Comparison of ENCODE assay signal across 12 cellular contexts in the genomic region with DNA sequence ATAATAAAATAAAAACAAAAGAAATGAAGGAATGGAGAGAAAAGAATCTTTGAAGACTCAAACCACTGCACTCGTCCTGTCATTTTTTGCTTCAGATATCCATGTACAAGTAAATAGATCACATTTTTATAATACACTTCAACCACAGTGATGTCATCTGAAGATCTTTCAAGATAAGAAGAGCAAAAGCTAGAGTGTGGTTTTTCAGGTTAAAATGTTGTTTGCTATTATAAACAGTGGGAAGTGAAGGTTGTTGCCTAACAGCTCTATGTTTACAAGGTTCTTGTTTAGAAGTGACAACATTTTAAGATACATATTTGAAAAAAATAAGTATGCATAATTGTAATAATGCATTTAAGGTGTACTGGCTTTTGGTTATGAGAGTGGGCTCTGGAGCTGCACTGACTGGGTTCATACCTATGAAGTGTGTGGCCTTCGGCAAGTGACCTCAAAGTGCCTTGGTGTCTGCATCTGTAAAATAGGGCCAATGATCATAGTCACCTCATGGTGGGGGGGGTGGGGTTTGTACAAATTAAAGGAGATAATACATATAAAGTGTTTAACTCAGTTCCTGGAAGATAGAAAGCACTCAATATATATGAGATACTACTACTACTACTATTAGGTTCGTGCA. TPM values are rescaled to one million over a fixed set of nuclear protein-coding genes. Genes with fewer than 3 reads are reported as not detected.
A peak's percentile ranks its signal among the peaks of the same experiment; 100 is the strongest.
DNase-seq lines count a peak whose midpoint lies in the region; ATAC-seq, FAIRE-seq and TF ChIP-seq lines count a peak whose summit lies in the region.
"Had no signal": no experiment of that assay in that cellular context is flagged by ENCODE, and none has a peak within 500 bp of the region (broad histone marks: within the 10 kb centered on the region; RNA-seq: fewer than 3 reads in every experiment).

No MANE protein-coding gene starts in this region.

- H3K27me3 Mint-ChIP-seq in activated CD4-positive, alpha-beta T cell treated with anti-CD3 and anti-CD28 coated beads, Interleukin-2, amount 10 ng/mL, durations not matched to agents 7 days and 5 days, result no peaks in the 10 kb centered on the region
- no peaks in the 10 kb centered on the region for H3K27me3 Mint-ChIP-seq in activated naive CD8-positive, alpha-beta T cell treated with anti-CD3 and anti-CD28 coated beads, Interleukin-2, amount 50 U/mL, for 24 hours

- H3K27ac Mint-ChIP-seq in activated CD4-positive, alpha-beta T cell treated with anti-CD3 and anti-CD28 coated beads, Interleukin-2, amount 10 ng/mL, durations not matched to agents 7 days and 5 days, result peak overlapping the region; percentile 94
- H3K27ac Mint-ChIP-seq in activated naive CD8-positive, alpha-beta T cell treated with anti-CD3 and anti-CD28 coated beads, Interleukin-2, amount 50 U/mL, for 24 hours, result peak overlapping the region; percentile 73
- peak overlapping the region; percentile 92 for H3K27ac Mint-ChIP-seq in stimulated activated effector memory CD8-positive, alpha-beta T cell treated with anti-CD3 and anti-CD28 coated beads, Interleukin-12 subunit alpha, Interleukin-12 subunit beta, amount 100 ng/mL, for 72 hours

- H3K9me3 Mint-ChIP-seq in activated CD4-positive, alpha-beta T cell treated with anti-CD3 and anti-CD28 coated beads, Interleukin-2, amount 10 ng/mL, durations not matched to agents 7 days and 5 days, result no peaks in the 10 kb centered on the region
- no peaks in the 10 kb centered on the region for H3K9me3 Mint-ChIP-seq in activated naive CD8-positive, alpha-beta T cell treated with anti-CD3 and anti-CD28 coated beads, Interleukin-2, amount 50 U/mL, for 24 hours
- H3K9me3 Mint-ChIP-seq in stimulated activated effector memory CD8-positive, alpha-beta T cell treated with anti-CD3 and anti-CD28 coated beads, Interleukin-12 subunit alpha, Interleukin-12 subunit beta, amount 100 ng/mL, for 72 hours, result no peaks in the 10 kb centered on the region

- no peaks in the 10 kb centered on the region for H3K4me1 ChIP-seq in pancreas
- H3K4me1 ChIP-seq: colonic mucosa, tibial nerve had no signal

- H3K36me3 Mint-ChIP-seq in activated CD4-positive, alpha-beta T cell treated with anti-CD3 and anti-CD28 coated beads, Interleukin-2, amount 10 ng/mL, durations not matched to agents 7 days and 5 days (ENCODE audit: low read depth), result peaks cover 14% of the 10 kb centered on the region
- H3K36me3 Mint-ChIP-seq in activated naive CD8-positive, alpha-beta T cell treated with anti-CD3 and anti-CD28 coated beads, Interleukin-2, amount 50 U/mL, for 24 hours (ENCODE audit: low read depth), result peaks cover 2% of the 10 kb centered on the region
- H3K36me3 Mint-ChIP-seq in stimulated activated effector memory CD8-positive, alpha-beta T cell treated with anti-CD3 and anti-CD28 coated beads, Interleukin-12 subunit alpha, Interleukin-12 subunit beta, amount 100 ng/mL, for 72 hours, result no peaks in the 10 kb centered on the region

- peak; percentile 58 for ATAC-seq in activated naive CD8-positive, alpha-beta T cell treated with anti-CD3 and anti-CD28 coated beads, Interleukin-2, amount 50 U/mL, for 24 hours
- peak; percentile 85 for ATAC-seq in stimulated activated effector memory CD8-positive, alpha-beta T cell treated with anti-CD3 and anti-CD28 coated beads, Interleukin-12 subunit alpha, Interleukin-12 subunit beta, amount 100 ng/mL, for 72 hours
- no peak for ATAC-seq in pancreas
- no peak for ATAC-seq in GM18519 (IDR thresholded peaks at IDR 0.05; ENCODE audit: low FRiP score, unreplicated experiment)
- ATAC-seq: right cardiac atrium had no signal

- H3K4me1 Mint-ChIP-seq in activated CD4-positive, alpha-beta T cell treated with anti-CD3 and anti-CD28 coated beads, Interleukin-2, amount 10 ng/mL, durations not matched to agents 7 days and 5 days, result peaks cover 69% of the 10 kb centered on the region
- peaks cover 65% of the 10 kb centered on the region for H3K4me1 Mint-ChIP-seq in activated naive CD8-positive, alpha-beta T cell treated with anti-CD3 and anti-CD28 coated beads, Interleukin-2, amount 50 U/mL, for 24 hours
- H3K4me1 Mint-ChIP-seq in stimulated activated effector memory CD8-positive, alpha-beta T cell treated with anti-CD3 and anti-CD28 coated beads, Interleukin-12 subunit alpha, Interleukin-12 subunit beta, amount 100 ng/mL, for 72 hours, result peaks cover 36% of the 10 kb centered on the region

- no peaks in the 10 kb centered on the region for H3K9me3 ChIP-seq in pancreas
- H3K9me3 ChIP-seq: colonic mucosa, tibial nerve had no signal

- H3K36me3 ChIP-seq in pancreas, result no peaks in the 10 kb centered on the region
- H3K36me3 ChIP-seq: colonic mucosa had no signal

- POLR2A ChIA-PET in activated CD4-positive, alpha-beta T cell treated with anti-CD3 and anti-CD28 coated beads, Interleukin-2, amount 10 ng/mL, durations not matched to agents 7 days and 5 days (lab: Charles Lee), result interaction anchor here (0.6 to 1.5 kb wide), 3 partner anchors 17 to 45 kb away, joined by 3 to 4 read pairs (median 3); no protein-coding TSS in a partner anchor

- peak overlapping the region; percentile 57 for H3K4me3 Mint-ChIP-seq in activated CD4-positive, alpha-beta T cell treated with anti-CD3 and anti-CD28 coated beads, Interleukin-2, amount 10 ng/mL, durations not matched to agents 7 days and 5 days
- no peak overlapping the region for H3K4me3 Mint-ChIP-seq in activated naive CD8-positive, alpha-beta T cell treated with anti-CD3 and anti-CD28 coated beads, Interleukin-2, amount 50 U/mL, for 24 hours
- H3K4me3 Mint-ChIP-seq in stimulated activated effector memory CD8-positive, alpha-beta T cell treated with anti-CD3 and anti-CD28 coated beads, Interleukin-12 subunit alpha, Interleukin-12 subunit beta, amount 100 ng/mL, for 72 hours, result peak overlapping the region; percentile 47

- FAIRE-seq in pancreas (lab: Jason Lieb, UNC), result no peak

- H3K4me3 ChIP-seq in pancreas, result no peak overlapping the region
- H3K4me3 ChIP-seq: colonic mucosa, tibial nerve had no signal

- DNase-seq in activated CD4-positive, alpha-beta T cell treated with anti-CD3 and anti-CD28 coated beads, Interleukin-2, amount 10 ng/mL, durations not matched to agents 7 days and 5 days, result peak; percentile 62
- no peak for DNase-seq in activated CD4-positive, alpha-beta T cell treated with anti-CD3 and anti-CD28 coated beads for 4 hours
- DNase-seq in RPMI7951 (ENCODE audit: low read depth), result peak; percentile 35
- DNase-seq in activated naive CD8-positive, alpha-beta T cell treated with anti-CD3 and anti-CD28 coated beads, Interleukin-2, amount 50 U/mL, for 24 hours, result no peak
- DNase-seq in stimulated activated effector memory CD8-positive, alpha-beta T cell treated with anti-CD3 and anti-CD28 coated beads, Interleukin-12 subunit alpha, Interleukin-12 subunit beta, amount 100 ng/mL, for 72 hours (ENCODE audit: low spot score in 2 of 2), result peak in 1 of 2 donors; percentile 70
- no peak for DNase-seq in pancreas
- no peak for DNase-seq in SKM-1 treated with dmso at 0.1 percent for 144 hours (lab: John Stamatoyannopoulos, UW; ENCODE audit: unreplicated experiment)
- DNase-seq: colonic mucosa, DMS79, right cardiac atrium had no signal

- WGBS in pancreas, 2 donors, result 64 to 73% methylated on average over 3 of the region's 3 CpGs

- TF ChIP-seq CTCF in pancreas (IDR thresholded peaks at IDR 0.05), result no peak

- intact Hi-C loops in pancreas (cut with DNase I), result no loop called here

- H3K27ac ChIP-seq in pancreas, result no peak overlapping the region
- H3K27ac ChIP-seq: colonic mucosa had no signal

- CTCF ChIA-PET in activated CD4-positive, alpha-beta T cell treated with anti-CD3 and anti-CD28 coated beads, Interleukin-2, amount 10 ng/mL, durations not matched to agents 7 days and 5 days (lab: Charles Lee), result interaction anchor here (1.0 to 3.4 kb wide), 6 partner anchors 10 to 39 kb away, joined by 3 to 12 read pairs (median 4); no protein-coding TSS in a partner anchor

- H3K27me3 ChIP-seq in pancreas, result no peaks in the 10 kb centered on the region
- H3K27me3 ChIP-seq: colonic mucosa, tibial nerve had no signal

RNA-seq across cellular contexts. Expression of a gene that starts 45.5 kb away (rescaled TPM):
- total RNA-seq in activated CD4-positive, alpha-beta T cell treated with anti-CD3 and anti-CD28 coated beads, Interleukin-2, amount 10 ng/mL, durations not matched to agents 7 days and 5 days, result 100 to 1,000 TPM; 451 to 533 TPM
- 1.6 and 2.0 TPM in 2 replicates for total RNA-seq in RPMI7951 (2014; rRNA removed; shearing (Covaris generic))
- total RNA-seq in pancreas, result 1 to 10 TPM in 4 of 6 donors, under 1 TPM in 2; 0.04 to 3.9 (median 2.3) TPM
- polyA plus RNA-seq in pancreas, result under 1 TPM; 0.23 to 0.52 TPM

Comparison
In these comparisons a context has a peak if more than half of its experiments do, and no peak if none do; other contexts are left out.
1. DNase-seq: peak in activated CD4-positive, alpha-beta T cell treated with anti-CD3 and anti-CD28 coated beads, Interleukin-2, amount 10 ng/mL, durations not matched to agents 7 days and 5 days (single experiment) and RPMI7951 (single experiment); none in activated CD4-positive, alpha-beta T cell treated with anti-CD3 and anti-CD28 coated beads for 4 hours (0 of 2), activated naive CD8-positive, alpha-beta T cell treated with anti-CD3 and anti-CD28 coated beads, Interleukin-2, amount 50 U/mL, for 24 hours (single experiment), pancreas (0 of 6) and SKM-1 treated with dmso at 0.1 percent for 144 hours (single experiment).
2. ATAC-seq: peak in activated naive CD8-positive, alpha-beta T cell treated with anti-CD3 and anti-CD28 coated beads, Interleukin-2, amount 50 U/mL, for 24 hours (single experiment) and stimulated activated effector memory CD8-positive, alpha-beta T cell treated with anti-CD3 and anti-CD28 coated beads, Interleukin-12 subunit alpha, Interleukin-12 subunit beta, amount 100 ng/mL, for 72 hours (single experiment); none in pancreas (0 of 4) and GM18519 (single experiment).
3. RNA of a gene that starts 45.5 kb away (total RNA-seq): 451 to 533 TPM in activated CD4-positive, alpha-beta T cell treated with anti-CD3 and anti-CD28 coated beads, Interleukin-2, amount 10 ng/mL, durations not matched to agents 7 days and 5 days; 0.04 to 3.9 TPM in pancreas and 1.6 to 2.0 TPM in RPMI7951; every median in the first group is over 10 times any median in the second.
4. Peak in every context shown above with its lines, with median percentiles within 50 percentile points of each other: H3K27ac Mint-ChIP-seq.